15 cellular contexts compared by ENCODE assay signal in genomic region chr16:741986-742629, GRCh38. TPM values are rescaled to one million over a fixed set of nuclear protein-coding genes. Genes with fewer than 3 reads are reported as not detected.
DNase-seq lines count a peak whose midpoint lies in the region; ATAC-seq and TF ChIP-seq lines count a peak whose summit lies in the region.
"Had no signal": no experiment of that assay in that cellular context is flagged by ENCODE, and none has a peak within 500 bp of the region (broad histone marks: within the 10 kb centered on the region; RNA-seq: fewer than 3 reads in every experiment).

No MANE protein-coding gene starts in this region.

- BruUV-seq in MCF 10A (replicated peaks; lab: Mats Ljungman, UMichigan) = no TSS peak

- no peaks in the 10 kb centered on the region for H3K27me3 ChIP-seq in breast epithelium

- TF ChIP-seq POLR2A in breast epithelium (IDR thresholded peaks at IDR 0.05) = no peak

- H3K4me3 ChIP-seq in breast epithelium = no peak overlapping the region

- no peaks in the 10 kb centered on the region for H3K36me3 ChIP-seq in breast epithelium

- no peak for ATAC-seq in T-cell (replicated peaks in 1 of 4)

- peak overlapping the region; percentile 84 for H3K27ac Mint-ChIP-seq in MCF 10A (ENCODE audit: low read depth, unreplicated experiment)
- H3K27ac Mint-ChIP-seq in T-cell = no peak overlapping the region
- no peak overlapping the region for H3K27ac Mint-ChIP-seq in glutamatergic neuron (ENCODE audit: unreplicated experiment)
- H3K27ac Mint-ChIP-seq in type B pancreatic cell = no peak overlapping the region

- intact Hi-C loops in MCF 10A (cut with micrococcal nuclease) = no loop called here
- intact Hi-C loops in breast epithelium (cut with DNase I; ENCODE audit: low total_unique reads) = no loop called here

- POLR2A ChIA-PET in MCF 10A (lab: Yijun Ruan, JAX) (interaction anchor here (1.7 to 3.6 kb wide), 7 partner anchors 13 to 42 kb away, joined by 5 to 26 read pairs (median 19); partner anchors contain the start of genes ANTKMT and MSLN), T-cell (lab: Charles Lee) (no interaction called here)

- H3K4me3 Mint-ChIP-seq in MCF 10A (ENCODE audit: unreplicated experiment) (peak overlapping the region; percentile 74), T-cell (peak overlapping the region; percentile 57 to 74 (median 70)), glutamatergic neuron (ENCODE audit: unreplicated experiment) (peak overlapping the region; percentile 84), type B pancreatic cell (peak overlapping the region; percentile 89)

- H3K27ac ChIP-seq in breast epithelium = no peak overlapping the region
- H3K27ac ChIP-seq: gastrocnemius medialis had no signal

- no peaks in the 10 kb centered on the region for H3K27me3 Mint-ChIP-seq in MCF 10A (ENCODE audit: insufficient read depth, unreplicated experiment)
- no peaks in the 10 kb centered on the region for H3K27me3 Mint-ChIP-seq in T-cell
- H3K27me3 Mint-ChIP-seq in glutamatergic neuron (ENCODE audit: unreplicated experiment) = peaks cover 8% of the 10 kb centered on the region
- H3K27me3 Mint-ChIP-seq in type B pancreatic cell = no peaks in the 10 kb centered on the region

- H3K4me1 ChIP-seq in breast epithelium = peaks cover 0 to 7% of the 10 kb centered on the region in 2 donors

- TF ChIP-seq CTCF in MCF 10A (IDR thresholded peaks at IDR 0.05; ENCODE audit: unreplicated experiment) (no peak), breast epithelium (IDR thresholded peaks at IDR 0.05) (no peak), glutamatergic neuron (IDR thresholded peaks at IDR 0.05; ENCODE audit: partially characterized antibody, unreplicated experiment) (no peak), type B pancreatic cell (conservative IDR thresholded peaks at IDR 0.05) (no peak)

- CTCF ChIA-PET in MCF 10A (lab: Yijun Ruan, JAX) = interaction anchor here (0.6 to 5.9 kb wide), 13 partner anchors 9 to 361 kb away, joined by 3 to 37 read pairs (median 5); partner anchors contain the start of gene MSLN
- CTCF ChIA-PET in T-cell (lab: Charles Lee) = interaction anchor here in 1 of 2 donors (1.1 kb wide), 1 partner anchor 74 kb away, joined by 3 read pairs; the partner anchor contains the start of gene RHOT2

- H3K4me1 Mint-ChIP-seq in MCF 10A (ENCODE audit: insufficient read depth, unreplicated experiment) = peaks cover 6% of the 10 kb centered on the region
- H3K4me1 Mint-ChIP-seq in T-cell = peaks cover 0 to 15% (median 14%) of the 10 kb centered on the region in 3 donors
- no peaks in the 10 kb centered on the region for H3K4me1 Mint-ChIP-seq in glutamatergic neuron (ENCODE audit: low read depth, unreplicated experiment)
- peaks cover 7% of the 10 kb centered on the region for H3K4me1 Mint-ChIP-seq in type B pancreatic cell (ENCODE audit: unreplicated experiment)

- H3K9me3 ChIP-seq in breast epithelium = no peaks in the 10 kb centered on the region
- H3K9me3 ChIP-seq: gastrocnemius medialis had no signal

- no peak for DNase-seq in MCF 10A (ENCODE audit: unreplicated experiment)
- no peak for DNase-seq in breast epithelium (ENCODE audit: low spot score in 2 of 2)
- no peak for DNase-seq in T-cell
- DNase-seq in glutamatergic neuron = no peak
- DNase-seq in type B pancreatic cell (ENCODE audit: extremely low spot score, unreplicated experiment) = no peak
- DNase-seq in central memory CD4-positive, alpha-beta T cell = no peak
- no peak for DNase-seq in HK-2 (ENCODE audit: unreplicated experiment)
- DNase-seq in inferior parietal cortex (ENCODE audit: extremely low spot score) = no peak
- DNase-seq: activated effector memory CD4-positive, alpha-beta T cell treated with Interleukin-2 at 50 U/mL for 16 hours; AML-193; EL; gastrocnemius medialis; WERI-Rb-1 had no signal

- H3K36me3 Mint-ChIP-seq in MCF 10A (ENCODE audit: insufficient read depth, unreplicated experiment) (peaks cover 22% of the 10 kb centered on the region), T-cell (peaks cover 4% of the 10 kb centered on the region), glutamatergic neuron (ENCODE audit: unreplicated experiment) (no peaks in the 10 kb centered on the region), type B pancreatic cell (no peaks in the 10 kb centered on the region)

- H3K9me3 Mint-ChIP-seq in MCF 10A (ENCODE audit: unreplicated experiment) (no peaks in the 10 kb centered on the region), T-cell (no peaks in the 10 kb centered on the region), glutamatergic neuron (ENCODE audit: unreplicated experiment) (peaks cover 4% of the 10 kb centered on the region), type B pancreatic cell (no peaks in the 10 kb centered on the region)

RNA-seq across cellular contexts. Expression of gene CIAO3, which starts 1.3 kb away (rescaled TPM):
- total RNA-seq in MCF 10A (2022) (28.5 and 31.1 TPM in 2 replicates), breast epithelium (10 to 100 TPM; 23.0 to 43.2 (median 41.6) TPM), T-cell (10 to 100 TPM; 36.2 to 69.1 (median 58.6) TPM), glutamatergic neuron (ENCODE audit: unreplicated experiment) (49.5 TPM), type B pancreatic cell (ENCODE audit: low replicate concordance) (41.4 and 44.5 TPM in 2 replicates)

RNA-seq across cellular contexts. Expression of gene HAGHL, which starts 15.2 kb away (rescaled TPM):
- total RNA-seq in MCF 10A (2022) (20.1 and 24.5 TPM in 2 replicates), breast epithelium (1 to 10 TPM; 4.3 to 7.5 (median 5.1) TPM), T-cell (10 to 100 TPM in 4 of 5 donors, 1 to 10 TPM in 1; 9.9 to 50.1 (median 31.6) TPM), glutamatergic neuron (ENCODE audit: unreplicated experiment) (31.7 TPM), type B pancreatic cell (ENCODE audit: low replicate concordance) (5.6 and 8.5 TPM in 2 replicates)

RNA-seq across cellular contexts. Expression of gene CCDC78, which starts 15.9 kb away (rescaled TPM):
- 4.6 and 6.0 TPM in 2 replicates for total RNA-seq in MCF 10A (2022)
- 1 to 10 TPM in 2 of 3 donors, under 1 TPM in 1; 0.48 to 2.9 (median 2.6) TPM for total RNA-seq in breast epithelium
- total RNA-seq in T-cell = 10 to 100 TPM in 1 of 5 donors, 1 to 10 TPM in 4; 3.1 to 17.1 (median 8.6) TPM
- total RNA-seq in glutamatergic neuron (ENCODE audit: unreplicated experiment) = 18.9 TPM
- 1.2 and 3.9 TPM in 2 replicates for total RNA-seq in type B pancreatic cell (ENCODE audit: low replicate concordance)
- total RNA-seq: gastrocnemius medialis had no signal

RNA-seq across cellular contexts. Expression of gene MSLN, which starts 18.4 kb away (rescaled TPM):
- total RNA-seq in MCF 10A (2022) (18.1 and 25.2 TPM in 2 replicates), breast epithelium (10 to 100 TPM in 1 of 3 donors, not detected in 2; 49.2 TPM), T-cell (under 1 TPM in 2 of 5 donors, not detected in 3; 0.55 to 0.60 TPM), glutamatergic neuron (ENCODE audit: unreplicated experiment) (not detected), type B pancreatic cell (ENCODE audit: low replicate concordance) (0.77 and 0.81 TPM in 2 replicates)
- total RNA-seq: cardiac septum, gastrocnemius medialis, SK-MEL-5 had no signal

RNA-seq across cellular contexts. Expression of gene ANTKMT, which starts 21.2 kb away (rescaled TPM):
- total RNA-seq in MCF 10A (2022) (54.7 and 55.8 TPM in 2 replicates), breast epithelium (10 to 100 TPM; 29.9 to 35.7 (median 30.4) TPM), T-cell (10 to 100 TPM; 22.9 to 38.8 (median 27.2) TPM), glutamatergic neuron (ENCODE audit: unreplicated experiment) (61.1 TPM), type B pancreatic cell (ENCODE audit: low replicate concordance) (33.5 and 34.8 TPM in 2 replicates)
